Comparison of ENCODE assay signal across 10 cellular contexts in the genomic region with DNA sequence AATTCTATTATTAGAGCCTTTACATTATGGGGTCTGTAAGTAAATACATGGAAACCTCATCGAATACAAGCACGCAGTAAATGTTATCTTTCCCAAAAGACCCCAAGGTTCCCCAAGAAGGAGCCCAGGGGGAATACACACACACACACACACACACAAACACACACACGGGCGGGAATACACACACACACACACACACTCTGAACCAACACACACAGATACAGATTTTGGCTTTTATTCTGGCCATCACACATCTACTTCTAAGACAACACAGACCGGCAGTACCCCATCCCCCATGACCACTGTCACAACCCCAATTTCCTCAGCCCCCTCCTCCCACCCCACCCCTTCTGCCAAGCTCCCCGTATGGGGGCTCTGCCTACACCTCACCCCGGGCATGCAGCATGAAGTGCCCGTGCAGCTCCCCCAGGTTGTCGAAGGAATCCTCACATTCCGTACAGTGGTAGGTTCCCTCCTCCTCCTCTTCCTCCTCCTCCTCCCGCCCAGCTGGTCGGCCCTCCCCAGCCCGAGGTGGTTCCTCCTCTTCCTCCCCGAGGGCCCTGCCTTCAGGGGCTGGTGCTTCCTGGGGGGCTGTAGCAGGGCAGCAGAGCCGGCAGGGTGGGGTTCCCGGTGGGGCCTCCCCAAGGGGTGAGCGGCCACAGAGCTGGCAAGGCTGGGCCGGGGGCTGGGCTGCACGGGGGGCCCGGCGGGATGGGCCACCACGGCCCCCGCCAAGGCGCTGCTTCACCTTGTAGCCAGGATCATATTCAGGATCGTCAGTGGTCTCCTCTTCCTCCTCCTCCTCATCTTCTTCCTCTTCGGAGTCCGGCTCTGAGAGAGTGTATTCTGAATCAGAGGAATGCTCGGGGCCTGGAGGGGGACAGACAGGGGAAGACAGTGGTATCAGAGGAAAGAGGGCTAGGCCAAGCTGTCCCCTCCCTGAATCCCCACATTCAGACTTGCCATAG. TPM values are rescaled to one million over a fixed set of nuclear protein-coding genes. Genes with fewer than 3 reads are reported as not detected.
DNase-seq lines count a peak whose midpoint lies in the region; ATAC-seq, FAIRE-seq and TF ChIP-seq lines count a peak whose summit lies in the region.
"Had no signal": no experiment of that assay in that cellular context is flagged by ENCODE, and none has a peak within 500 bp of the region (broad histone marks: within the 10 kb centered on the region; RNA-seq: fewer than 3 reads in every experiment).

No MANE protein-coding gene starts in this region.

- peak overlapping the region; percentile 61 to 84 (median 75) for H3K9ac ChIP-seq in BLaER1 treated with 17β-estradiol and CSF1 and Interleukin-3, amounts not matched to agents 10 nM and 100 nM
- H3K9ac ChIP-seq in kidney (ENCODE audit: low read length in 2 of 2): no peak overlapping the region

- no peaks in the 10 kb centered on the region for H3K9me3 Mint-ChIP-seq in activated CD8-positive, alpha-beta T cell treated with anti-CD3 and anti-CD28 coated beads for 36 hours

- no peak for TF ChIP-seq CTCF in activated CD8-positive, alpha-beta T cell treated with anti-CD3 and anti-CD28 coated beads for 36 hours (IDR thresholded peaks at IDR 0.05)
- TF ChIP-seq CTCF in kidney (IDR thresholded peaks at IDR 0.05; ENCODE audit: borderline replicate concordance, extremely low read depth, insufficient read depth) (no peak), esophagus muscularis mucosa (IDR thresholded peaks at IDR 0.05) (no peak)

- no peaks in the 10 kb centered on the region for H3K9me3 ChIP-seq in BLaER1 treated with 17β-estradiol and CSF1 and Interleukin-3, amounts not matched to agents 10 nM and 100 nM (replicated peaks in 1 of 11)
- H3K9me3 ChIP-seq in kidney (ENCODE audit: control insufficient read depth in 1 of 2, low read length in 2 of 2) (no peaks in the 10 kb centered on the region), esophagus muscularis mucosa (no peaks in the 10 kb centered on the region)
- H3K9me3 ChIP-seq: left ventricle myocardium inferior had no signal

- peak overlapping the region; percentile 52 for H3K27ac Mint-ChIP-seq in activated CD8-positive, alpha-beta T cell treated with anti-CD3 and anti-CD28 coated beads for 36 hours

- CTCF ChIA-PET in activated CD8-positive, alpha-beta T cell treated with anti-CD3 and anti-CD28 coated beads for 36 hours (lab: Charles Lee): interaction anchor here (1.6 to 1.8 kb wide), 2 partner anchors 11 to 13 kb away, joined by 4 to 6 read pairs; a partner anchor contains a TSS

- TF ChIP-seq POLR2A in esophagus muscularis mucosa (IDR thresholded peaks at IDR 0.05; ENCODE audit: low read depth): no peak

- H3K4me3 Mint-ChIP-seq in activated CD8-positive, alpha-beta T cell treated with anti-CD3 and anti-CD28 coated beads for 36 hours: peak overlapping the region; percentile 7

- H3K4me1 ChIP-seq in BLaER1 treated with 17β-estradiol and CSF1 and Interleukin-3, amounts not matched to agents 10 nM and 100 nM: peaks cover 24 to 71% (median 60%) of the 10 kb centered on the region in 10 experiments
- no peaks in the 10 kb centered on the region for H3K4me1 ChIP-seq in kidney (ENCODE audit: control insufficient read depth in 1 of 2, insufficient read depth in 1 of 2, low read depth in 1 of 2, low read length in 2 of 2)
- peaks cover 0 to 6% (median 0%) of the 10 kb centered on the region in 4 donors for H3K4me1 ChIP-seq in esophagus muscularis mucosa
- H3K4me1 ChIP-seq: left ventricle myocardium inferior had no signal

- peak overlapping the region; percentile 81 to 96 (median 94) for H3K4me2 ChIP-seq in BLaER1 treated with 17β-estradiol and CSF1 and Interleukin-3, amounts not matched to agents 10 nM and 100 nM

- WGBS in esophagus muscularis mucosa: 74% methylated on average over 25 of the region's 28 CpGs

- H3K27me3 Mint-ChIP-seq in activated CD8-positive, alpha-beta T cell treated with anti-CD3 and anti-CD28 coated beads for 36 hours: no peaks in the 10 kb centered on the region

- POLR2A ChIA-PET in activated CD8-positive, alpha-beta T cell treated with anti-CD3 and anti-CD28 coated beads for 36 hours (lab: Charles Lee): interaction anchor here (1.0 to 1.7 kb wide), 3 partner anchors 11 to 13 kb away, joined by 3 to 6 read pairs (median 4); a partner anchor contains a TSS

- peaks cover 6% of the 10 kb centered on the region for H3K36me3 Mint-ChIP-seq in activated CD8-positive, alpha-beta T cell treated with anti-CD3 and anti-CD28 coated beads for 36 hours (ENCODE audit: low read depth)

- peaks cover 0 to 70% (median 31%) of the 10 kb centered on the region in 11 experiments; a peak in 15 of 22 replicates for H4K20me1 ChIP-seq in BLaER1 treated with 17β-estradiol and CSF1 and Interleukin-3, amounts not matched to agents 10 nM and 100 nM

- H3K27me3 ChIP-seq in BLaER1 treated with 17β-estradiol and CSF1 and Interleukin-3, amounts not matched to agents 10 nM and 100 nM: no peaks in the 10 kb centered on the region
- no peaks in the 10 kb centered on the region for H3K27me3 ChIP-seq in esophagus muscularis mucosa

- intact Hi-C loops in activated CD8-positive, alpha-beta T cell treated with anti-CD3 and anti-CD28 coated beads for 36 hours (cut with micrococcal nuclease): no loop called here
- intact Hi-C loops in kidney (cut with DNase I) (no loop called here), esophagus muscularis mucosa (cut with DNase I) (no loop called here)

- no peak for TF ChIP-seq EP300 in esophagus muscularis mucosa (IDR thresholded peaks at IDR 0.05)

- no peak for ATAC-seq in activated CD8-positive, alpha-beta T cell treated with anti-CD3 and anti-CD28 coated beads for 36 hours
- ATAC-seq in GM18502 (IDR thresholded peaks at IDR 0.05; ENCODE audit: poor library complexity, unreplicated experiment): no peak
- ATAC-seq in HG03280 (IDR thresholded peaks at IDR 0.05; ENCODE audit: unreplicated experiment): no peak

- peak overlapping the region; percentile 54 to 85 (median 74) for H3K27ac ChIP-seq in BLaER1 treated with 17β-estradiol and CSF1 and Interleukin-3, amounts not matched to agents 10 nM and 100 nM
- H3K27ac ChIP-seq in kidney (ENCODE audit: low read depth in 2 of 2, low read length in 2 of 2): no peak overlapping the region
- H3K27ac ChIP-seq in esophagus muscularis mucosa (replicated peaks in 1 of 4): no peak overlapping the region
- H3K27ac ChIP-seq: left ventricle myocardium inferior had no signal

- H3K4me3 ChIP-seq in BLaER1 treated with 17β-estradiol and CSF1 and Interleukin-3, amounts not matched to agents 10 nM and 100 nM: peak overlapping the region; percentile 40 to 66 (median 49); a peak in 19 of 20 replicates
- H3K4me3 ChIP-seq in kidney (ENCODE audit: low read length in 2 of 2): no peak overlapping the region
- no peak overlapping the region for H3K4me3 ChIP-seq in esophagus muscularis mucosa
- H3K4me3 ChIP-seq: left ventricle myocardium inferior had no signal

- peaks cover 19 to 66% (median 52%) of the 10 kb centered on the region in 11 experiments for H3K36me3 ChIP-seq in BLaER1 treated with 17β-estradiol and CSF1 and Interleukin-3, amounts not matched to agents 10 nM and 100 nM
- peaks cover 6 to 23% of the 10 kb centered on the region in 2 donors for H3K36me3 ChIP-seq in kidney (ENCODE audit: control insufficient read depth in 1 of 2, insufficient read depth in 2 of 2, low read length in 2 of 2)
- peaks cover 16 to 55% (median 38%) of the 10 kb centered on the region in 4 donors for H3K36me3 ChIP-seq in esophagus muscularis mucosa

- H3K4me1 Mint-ChIP-seq in activated CD8-positive, alpha-beta T cell treated with anti-CD3 and anti-CD28 coated beads for 36 hours (ENCODE audit: low read depth): peaks cover 12% of the 10 kb centered on the region

- DNase-seq in activated CD8-positive, alpha-beta T cell treated with anti-CD3 and anti-CD28 coated beads for 36 hours: no peak
- DNase-seq in kidney (peak; percentile 78), esophagus muscularis mucosa (ENCODE audit: extremely low spot score) (no peak)
- DNase-seq: effector CD8-positive, alpha-beta T cell; left ventricle myocardium inferior; NCI-H524 had no signal

- FAIRE-seq in kidney (lab: Jason Lieb, UNC): no peak

RNA-seq across cellular contexts. Expression of a gene that starts 4.4 kb away (rescaled TPM):
- total RNA-seq in activated CD8-positive, alpha-beta T cell treated with anti-CD3 and anti-CD28 coated beads for 36 hours: under 1 TPM; 0.41 to 0.54 TPM
- total RNA-seq in kidney: 0.28 TPM
- polyA plus RNA-seq in kidney (ENCODE audit: insufficient read depth, low read depth, low replicate concordance): 0.22 TPM
- total RNA-seq in esophagus muscularis mucosa: under 1 TPM; 0.13 to 0.42 (median 0.25) TPM
- total RNA-seq: G401 had no signal

RNA-seq across cellular contexts. Expression of a gene that starts 11.1 kb away (rescaled TPM):
- total RNA-seq in activated CD8-positive, alpha-beta T cell treated with anti-CD3 and anti-CD28 coated beads for 36 hours: 10 to 100 TPM in 1 of 2 experiments, 1 to 10 TPM in 1; 8.8 to 12.2 TPM
- total RNA-seq in kidney: 15.3 TPM
- 25.6 TPM for polyA plus RNA-seq in kidney (ENCODE audit: insufficient read depth, low read depth, low replicate concordance)
- total RNA-seq in esophagus muscularis mucosa: 10 to 100 TPM in 3 of 4 donors, 1 to 10 TPM in 1; 10.0 to 18.6 (median 16.6) TPM

RNA-seq across cellular contexts. Expression of a gene that starts 11.6 kb away (rescaled TPM):
- total RNA-seq in activated CD8-positive, alpha-beta T cell treated with anti-CD3 and anti-CD28 coated beads for 36 hours: 10 to 100 TPM; 17.1 to 17.9 TPM
- total RNA-seq in kidney: 24.2 TPM
- 9.5 TPM for polyA plus RNA-seq in kidney (ENCODE audit: insufficient read depth, low read depth, low replicate concordance)
- total RNA-seq in esophagus muscularis mucosa: 10 to 100 TPM; 20.3 to 36.0 (median 28.6) TPM

RNA-seq across cellular contexts. Expression of a gene that starts 11.9 kb away (rescaled TPM):
- total RNA-seq in activated CD8-positive, alpha-beta T cell treated with anti-CD3 and anti-CD28 coated beads for 36 hours: 10 to 100 TPM; 12.3 to 13.4 TPM
- total RNA-seq in kidney: 44.3 TPM
- 95.4 TPM for polyA plus RNA-seq in kidney (ENCODE audit: insufficient read depth, low read depth, low replicate concordance)
- total RNA-seq in esophagus muscularis mucosa: 10 to 100 TPM; 33.2 to 61.3 (median 47.8) TPM

RNA-seq across cellular contexts. Expression of a gene that starts 31.9 kb away (rescaled TPM):
- total RNA-seq in activated CD8-positive, alpha-beta T cell treated with anti-CD3 and anti-CD28 coated beads for 36 hours: 10 to 100 TPM in 1 of 2 experiments, 1 to 10 TPM in 1; 9.7 to 12.3 TPM
- total RNA-seq in kidney: 14.8 TPM
- 41.8 TPM for polyA plus RNA-seq in kidney (ENCODE audit: insufficient read depth, low read depth, low replicate concordance)
- 1 to 10 TPM; 3.3 to 6.2 (median 4.9) TPM for total RNA-seq in esophagus muscularis mucosa

Comparison
In these comparisons a context has a peak if more than half of its experiments do, and no peak if none do; other contexts are left out.
1. H3K27ac ChIP-seq: peak in BLaER1 treated with 17β-estradiol and CSF1 and Interleukin-3, amounts not matched to agents 10 nM and 100 nM (11 of 11); none in kidney (0 of 2) and esophagus muscularis mucosa (0 of 4).
2. H3K4me3 ChIP-seq: peak in BLaER1 treated with 17β-estradiol and CSF1 and Interleukin-3, amounts not matched to agents 10 nM and 100 nM (10 of 10); none in kidney (0 of 2) and esophagus muscularis mucosa (0 of 4).
3. H3K9ac ChIP-seq: peak in BLaER1 treated with 17β-estradiol and CSF1 and Interleukin-3, amounts not matched to agents 10 nM and 100 nM (11 of 11); none in kidney (0 of 2).